In genomic region chr19:23304238-23304637, GRCh38 we compare ENCODE assay signal across 9 cellular contexts.
"Had no signal": no experiment of that assay in that cellular context is flagged by ENCODE, and none has a peak within 500 bp of the region (broad histone marks: within the 10 kb centered on the region; RNA-seq: fewer than 3 reads in every experiment).

No MANE protein-coding gene starts in this region.

- H3K27ac Mint-ChIP-seq: GM23338, HFFc6 had no signal

- H3K9ac ChIP-seq: KMS-11 had no signal

- H3K4me1 ChIP-seq: HAP-1 had no signal

- H3K4me1 Mint-ChIP-seq: GM23338 had no signal

- DNase-seq: H7, HFFc6, Karpas-422, KBM-7 had no signal

- H3K9me3 ChIP-seq: HAP-1 had no signal

- H3K4me3 ChIP-seq: GM23338, HAP-1 had no signal

- FAIRE-seq: HTR-8/SVneo had no signal

- H3K36me3 ChIP-seq: HAP-1 had no signal

- H3K4me2 ChIP-seq: GM23338, KMS-11 had no signal

- H3K27ac ChIP-seq: KMS-11 had no signal

- H2AFZ ChIP-seq: GM23338 had no signal

- H3K4me3 Mint-ChIP-seq: GM23338, HFFc6 had no signal

- ATAC-seq: GM23338, HCT116 had no signal
